8 cellular contexts compared by ENCODE assay signal in the genomic region with DNA sequence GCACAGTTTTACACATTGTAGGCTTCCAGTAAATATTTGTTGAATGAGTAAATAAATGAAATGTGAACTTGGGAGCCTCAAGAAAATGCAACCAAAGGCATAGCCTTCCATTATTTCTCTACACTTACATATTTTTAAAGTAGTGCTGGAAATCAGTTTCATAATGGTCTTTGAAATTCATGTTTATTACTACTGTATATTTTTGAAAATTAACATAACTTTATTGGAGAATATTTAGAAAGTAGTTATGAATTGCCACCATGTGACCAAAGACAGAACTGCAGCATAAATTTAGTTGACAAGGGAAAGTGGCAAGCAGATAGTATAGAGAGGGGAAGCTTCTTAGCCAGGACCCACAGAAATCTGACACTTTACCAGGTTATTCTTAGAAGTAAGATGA. TPM values are rescaled to one million over a fixed set of nuclear protein-coding genes. Genes with fewer than 3 reads are reported as not detected.
DNase-seq lines count a peak whose midpoint lies in the region; ATAC-seq, FAIRE-seq and TF ChIP-seq lines count a peak whose summit lies in the region.

No MANE protein-coding gene starts in this region.

- H3K4me1 ChIP-seq in GM23338 (ENCODE audit: insufficient read depth) = peaks cover 9% of the 10 kb centered on the region
- no peaks in the 10 kb centered on the region for H3K4me1 ChIP-seq in kidney (ENCODE audit: control insufficient read depth in 1 of 2, insufficient read depth in 1 of 2, low read depth in 1 of 2, low read length in 2 of 2)

- H3K36me3 Mint-ChIP-seq in GM23338 (ENCODE audit: low read depth) (peaks cover 19% of the 10 kb centered on the region), T-helper 17 cell (ENCODE audit: low read depth) (no peaks in the 10 kb centered on the region)

- DNase-seq in D721Med (ENCODE audit: insufficient read length, low spot score) = no peak
- peak; percentile 10 for DNase-seq in GM23338 (ENCODE audit: low spot score)
- DNase-seq in T-helper 17 cell = no peak
- DNase-seq in kidney = no peak
- DNase-seq in NCI-H526 treated with DMSO at 0.1 percent for 48 hours (lab: John Stamatoyannopoulos, UW) = no peak
- DNase-seq in MV-4-11 (lab: John Stamatoyannopoulos, UW) = no peak

- H3F3A ChIP-seq in GM23338 (replicated peaks; ENCODE audit: low read depth) = no peaks in the 10 kb centered on the region

- no peaks in the 10 kb centered on the region for H3K27me3 ChIP-seq in GM23338 (ENCODE audit: insufficient read depth)

- no peaks in the 10 kb centered on the region for H4K20me1 ChIP-seq in GM23338 (replicated peaks; ENCODE audit: insufficient read depth)

- H3K27me3 Mint-ChIP-seq in GM23338 (ENCODE audit: insufficient read depth, low read depth, poor library complexity) (peaks cover 3% of the 10 kb centered on the region), T-helper 17 cell (peaks cover 10% of the 10 kb centered on the region)

- H3K79me2 ChIP-seq in GM23338 (replicated peaks; ENCODE audit: insufficient read depth) = peaks cover 8% of the 10 kb centered on the region

- H2AFZ ChIP-seq in GM23338 = no peak overlapping the region

- no peaks in the 10 kb centered on the region for H3K9me3 Mint-ChIP-seq in GM23338

- ATAC-seq in GM23338 = no peak
- peak; percentile 37 for ATAC-seq in T-helper 17 cell
- no peak for ATAC-seq in activated CD4-positive, CD25-positive, alpha-beta regulatory T cell treated with anti-CD3 and anti-CD28 coated beads, Interleukin-2, amount 50 U/mL, for 24 hours
- no peak for ATAC-seq in GM21717 (IDR thresholded peaks at IDR 0.05; ENCODE audit: unreplicated experiment)

- no peaks in the 10 kb centered on the region for H3K9me2 ChIP-seq in GM23338 (ENCODE audit: insufficient read depth)

- no peaks in the 10 kb centered on the region for H3K9me3 ChIP-seq in T-helper 17 cell (ENCODE audit: control insufficient read depth, low read length, poor library complexity, severe bottlenecking)
- H3K9me3 ChIP-seq in kidney (ENCODE audit: control insufficient read depth in 1 of 2, low read length in 2 of 2) = no peaks in the 10 kb centered on the region

- no peak overlapping the region for H3K27ac Mint-ChIP-seq in GM23338
- no peak overlapping the region for H3K27ac Mint-ChIP-seq in T-helper 17 cell

- FAIRE-seq in D721Med (lab: Jason Lieb, UNC) (peak; percentile 16), kidney (lab: Jason Lieb, UNC) (peak; percentile 98)

- H3K4me3 ChIP-seq in GM23338 = no peak overlapping the region
- no peak overlapping the region for H3K4me3 ChIP-seq in kidney (ENCODE audit: low read length in 2 of 2)

- H3K27ac ChIP-seq in GM23338 (ENCODE audit: low read depth) (no peak overlapping the region), kidney (ENCODE audit: low read depth in 2 of 2, low read length in 2 of 2) (no peak overlapping the region)

- TF ChIP-seq CTCF in D721Med (IDR thresholded peaks at IDR 0.05; ENCODE audit: insufficient read depth, missing control alignments) = peak; percentile 38
- TF ChIP-seq CTCF in GM23338 (conservative IDR thresholded peaks at IDR 0.05; ENCODE audit: low read depth in 2 of 2) = peak; percentile 34 to 38; a peak in 2 of 4 replicates
- peak; percentile 14 for TF ChIP-seq CTCF in kidney (IDR thresholded peaks at IDR 0.05; ENCODE audit: borderline replicate concordance, extremely low read depth, insufficient read depth)

- peaks cover 6% of the 10 kb centered on the region; the same call in 1 of the 2 replicates for H3K36me3 ChIP-seq in GM23338 (ENCODE audit: insufficient read depth)
- H3K36me3 ChIP-seq in kidney (ENCODE audit: control insufficient read depth in 1 of 2, insufficient read depth in 2 of 2, low read length in 2 of 2) = no peaks in the 10 kb centered on the region

- no peak overlapping the region for H3K4me3 Mint-ChIP-seq in GM23338
- H3K4me3 Mint-ChIP-seq in T-helper 17 cell = no peak overlapping the region

- H3K4me1 Mint-ChIP-seq in GM23338 (peaks cover 22% of the 10 kb centered on the region; the same call in 2 of the 3 replicates), T-helper 17 cell (peaks cover 5% of the 10 kb centered on the region)

- intact Hi-C loops in kidney (cut with DNase I) = no loop called here

- no peak overlapping the region for H3K9ac ChIP-seq in kidney (ENCODE audit: low read length in 2 of 2)

- H3K4me2 ChIP-seq in GM23338 = no peak overlapping the region

TF ChIP-seq in GM23338, 12 proteins besides CTCF, POLR2A, EP300 and RAD21 (continues in another document):
- TF ChIP-seq CREB1 (CRISPR knock-in tag; IDR thresholded peaks at IDR 0.05; ENCODE audit: low read depth) (no peak), STAT1 (IDR thresholded peaks at IDR 0.05; ENCODE audit: unreplicated experiment) (no peak), ZNF114 (CRISPR knock-in tag; IDR thresholded peaks at IDR 0.05) (no peak), EZH2 (IDR thresholded peaks at IDR 0.05; ENCODE audit: low read depth, unreplicated experiment) (no peak), POLR2AphosphoS5 (IDR thresholded peaks at IDR 0.05; ENCODE audit: low read depth) (no peak), JUNB (IDR thresholded peaks at IDR 0.05; ENCODE audit: unreplicated experiment) (no peak), NANOG (IDR thresholded peaks at IDR 0.05; ENCODE audit: borderline replicate concordance) (no peak), ZNF331 (CRISPR knock-in tag; IDR thresholded peaks at IDR 0.05; ENCODE audit: low read depth) (no peak)
- TF ChIP-seq, protein P1, sequence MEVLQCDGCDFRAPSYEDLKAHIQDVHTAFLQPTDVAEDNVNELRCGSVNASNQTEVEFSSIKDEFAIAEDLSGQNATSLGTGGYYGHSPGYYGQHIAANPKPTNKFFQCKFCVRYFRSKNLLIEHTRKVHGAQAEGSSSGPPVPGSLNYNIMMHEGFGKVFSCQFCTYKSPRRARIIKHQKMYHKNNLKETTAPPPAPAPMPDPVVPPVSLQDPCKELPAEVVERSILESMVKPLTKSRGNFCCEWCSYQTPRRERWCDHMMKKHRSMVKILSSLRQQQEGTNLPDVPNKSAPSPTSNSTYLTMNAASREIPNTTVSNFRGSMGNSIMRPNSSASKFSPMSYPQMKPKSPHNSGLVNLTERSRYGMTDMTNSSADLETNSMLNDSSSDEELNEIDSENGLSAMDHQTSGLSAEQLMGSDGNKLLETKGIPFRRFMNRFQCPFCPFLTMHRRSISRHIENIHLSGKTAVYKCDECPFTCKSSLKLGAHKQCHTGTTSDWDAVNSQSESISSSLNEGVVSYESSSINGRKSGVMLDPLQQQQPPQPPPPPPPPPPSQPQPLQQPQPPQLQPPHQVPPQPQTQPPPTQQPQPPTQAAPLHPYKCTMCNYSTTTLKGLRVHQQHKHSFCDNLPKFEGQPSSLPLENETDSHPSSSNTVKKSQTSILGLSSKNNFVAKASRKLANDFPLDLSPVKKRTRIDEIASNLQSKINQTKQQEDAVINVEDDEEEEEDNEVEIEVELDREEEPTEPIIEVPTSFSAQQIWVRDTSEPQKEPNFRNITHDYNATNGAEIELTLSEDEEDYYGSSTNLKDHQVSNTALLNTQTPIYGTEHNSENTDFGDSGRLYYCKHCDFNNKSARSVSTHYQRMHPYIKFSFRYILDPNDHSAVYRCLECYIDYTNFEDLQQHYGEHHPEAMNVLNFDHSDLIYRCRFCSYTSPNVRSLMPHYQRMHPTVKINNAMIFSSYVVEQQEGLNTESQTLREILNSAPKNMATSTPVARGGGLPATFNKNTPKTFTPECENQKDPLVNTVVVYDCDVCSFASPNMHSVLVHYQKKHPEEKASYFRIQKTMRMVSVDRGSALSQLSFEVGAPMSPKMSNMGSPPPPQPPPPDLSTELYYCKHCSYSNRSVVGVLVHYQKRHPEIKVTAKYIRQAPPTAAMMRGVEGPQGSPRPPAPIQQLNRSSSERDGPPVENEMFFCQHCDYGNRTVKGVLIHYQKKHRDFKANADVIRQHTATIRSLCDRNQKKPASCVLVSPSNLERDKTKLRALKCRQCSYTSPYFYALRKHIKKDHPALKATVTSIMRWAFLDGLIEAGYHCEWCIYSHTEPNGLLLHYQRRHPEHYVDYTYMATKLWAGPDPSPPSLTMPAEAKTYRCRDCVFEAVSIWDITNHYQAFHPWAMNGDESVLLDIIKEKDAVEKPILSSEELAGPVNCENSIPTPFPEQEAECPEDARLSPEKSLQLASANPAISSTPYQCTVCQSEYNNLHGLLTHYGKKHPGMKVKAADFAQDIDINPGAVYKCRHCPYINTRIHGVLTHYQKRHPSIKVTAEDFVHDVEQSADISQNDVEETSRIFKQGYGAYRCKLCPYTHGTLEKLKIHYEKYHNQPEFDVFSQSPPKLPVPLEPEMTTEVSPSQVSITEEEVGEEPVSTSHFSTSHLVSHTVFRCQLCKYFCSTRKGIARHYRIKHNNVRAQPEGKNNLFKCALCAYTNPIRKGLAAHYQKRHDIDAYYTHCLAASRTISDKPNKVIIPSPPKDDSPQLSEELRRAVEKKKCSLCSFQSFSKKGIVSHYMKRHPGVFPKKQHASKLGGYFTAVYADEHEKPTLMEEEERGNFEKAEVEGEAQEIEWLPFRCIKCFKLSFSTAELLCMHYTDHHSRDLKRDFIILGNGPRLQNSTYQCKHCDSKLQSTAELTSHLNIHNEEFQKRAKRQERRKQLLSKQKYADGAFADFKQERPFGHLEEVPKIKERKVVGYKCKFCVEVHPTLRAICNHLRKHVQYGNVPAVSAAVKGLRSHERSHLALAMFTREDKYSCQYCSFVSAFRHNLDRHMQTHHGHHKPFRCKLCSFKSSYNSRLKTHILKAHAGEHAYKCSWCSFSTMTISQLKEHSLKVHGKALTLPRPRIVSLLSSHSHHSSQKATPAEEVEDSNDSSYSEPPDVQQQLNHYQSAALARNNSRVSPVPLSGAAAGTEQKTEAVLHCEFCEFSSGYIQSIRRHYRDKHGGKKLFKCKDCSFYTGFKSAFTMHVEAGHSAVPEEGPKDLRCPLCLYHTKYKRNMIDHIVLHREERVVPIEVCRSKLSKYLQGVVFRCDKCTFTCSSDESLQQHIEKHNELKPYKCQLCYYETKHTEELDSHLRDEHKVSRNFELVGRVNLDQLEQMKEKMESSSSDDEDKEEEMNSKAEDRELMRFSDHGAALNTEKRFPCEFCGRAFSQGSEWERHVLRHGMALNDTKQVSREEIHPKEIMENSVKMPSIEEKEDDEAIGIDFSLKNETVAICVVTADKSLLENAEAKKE (CRISPR knock-in tag; IDR thresholded peaks at IDR 0.05) = no peak

RNA-seq across cellular contexts. Expression of gene TCEAL8, which starts 6.4 kb away (rescaled TPM):
- 105 and 135 TPM in 2 replicates for total RNA-seq in GM23338 (2014; rRNA removed; shearing (Covaris generic))
- 164 and 168 TPM in 2 replicates for polyA plus RNA-seq in GM23338 (2016; fragmentation: Nextera tagmentation; extraction: Ambion mirVana)
- 10 to 100 TPM; 12.6 to 16.4 TPM for total RNA-seq in T-helper 17 cell
- total RNA-seq in kidney = 49.7 TPM
- 88.5 TPM for polyA plus RNA-seq in kidney (ENCODE audit: insufficient read depth, low read depth, low replicate concordance)

RNA-seq across cellular contexts. Expression of gene TCEAL5, which starts 28.0 kb away (rescaled TPM):
- 1.8 and 2.0 TPM in 2 replicates for total RNA-seq in GM23338 (2014; rRNA removed; shearing (Covaris generic))
- polyA plus RNA-seq in GM23338 (2016; fragmentation: Nextera tagmentation; extraction: Ambion mirVana) (20.8 and 22.4 TPM in 2 replicates), kidney (ENCODE audit: insufficient read depth, low read depth, low replicate concordance) (2.6 TPM)
- total RNA-seq in T-helper 17 cell (not detected), kidney (0.28 TPM)

RNA-seq across cellular contexts. Expression of gene BEX4, which starts 33.6 kb away (rescaled TPM):
- total RNA-seq in GM23338 (2014; rRNA removed; shearing (Covaris generic)) = 39.3 and 46.8 TPM in 2 replicates
- polyA plus RNA-seq in GM23338 (2016; fragmentation: Nextera tagmentation; extraction: Ambion mirVana) = 120 and 135 TPM in 2 replicates
- 10 to 100 TPM; 23.7 to 30.9 TPM for total RNA-seq in T-helper 17 cell
- 52.6 TPM for total RNA-seq in kidney
- 135 TPM for polyA plus RNA-seq in kidney (ENCODE audit: insufficient read depth, low read depth, low replicate concordance)
